Comparison of ENCODE assay signal across 20 cellular contexts in the genomic region with DNA sequence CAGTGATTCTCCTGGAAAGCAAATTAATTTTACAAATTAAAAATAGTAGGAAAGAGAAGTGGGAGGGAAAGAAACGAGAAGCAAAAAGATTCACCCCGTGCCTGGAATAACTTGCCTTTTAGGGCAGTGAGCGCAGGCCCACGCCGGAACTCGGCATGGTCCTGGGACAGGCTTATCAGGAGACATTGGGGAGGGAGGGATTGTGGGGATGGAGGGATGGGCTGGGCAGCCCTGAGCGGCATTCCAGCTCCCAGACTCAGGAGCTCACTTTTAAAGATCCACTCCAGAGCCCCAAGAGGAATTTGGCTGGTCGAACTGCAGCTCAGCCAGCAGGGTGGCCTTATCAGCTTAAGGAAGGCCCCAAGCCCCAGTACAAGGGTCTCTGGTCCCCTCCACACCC.
DNase-seq lines count a peak whose midpoint lies in the region; ATAC-seq and TF ChIP-seq lines count a peak whose summit lies in the region.
"Had no signal": no experiment of that assay in that cellular context is flagged by ENCODE, and none has a peak within 500 bp of the region (broad histone marks: within the 10 kb centered on the region; RNA-seq: fewer than 3 reads in every experiment).

No MANE protein-coding gene starts in this region.

- DNase-seq in body of pancreas: peak in 2 of 4 donors; percentile 7 to 14
- peak; percentile 55 for DNase-seq in left cardiac atrium
- no peak for DNase-seq in thoracic aorta (ENCODE audit: low spot score)
- no peak for DNase-seq in NCI-H2081 (lab: John Stamatoyannopoulos, UW)
- DNase-seq in amygdala (lab: John Stamatoyannopoulos, UW): no peak
- DNase-seq: activated CD4-positive, alpha-beta T cell treated with anti-CD3 and anti-CD28 coated beads, Interleukin-2, amount 50 U/mL, for 48 hours; activated T-cell treated with anti-CD3 and anti-CD28 coated beads, Interleukin-2, amount 50 U/mL, for 24 hours; brain microvascular endothelial cell; COR-L47; IMR-90; MG63; NCI-H446 treated with DMSO at 0.1 percent for 48 hours; stimulated activated naive CD4-positive, alpha-beta T cell; SW 1271 had no signal

- TF ChIP-seq CTCF in body of pancreas (IDR thresholded peaks at IDR 0.05): no peak
- TF ChIP-seq CTCF in thoracic aorta (IDR thresholded peaks at IDR 0.05): no peak

- no peaks in the 10 kb centered on the region for H3K27me3 ChIP-seq in body of pancreas
- no peaks in the 10 kb centered on the region for H3K27me3 ChIP-seq in muscle layer of duodenum (ENCODE audit: low read depth, low read length)
- no peaks in the 10 kb centered on the region for H3K27me3 ChIP-seq in thoracic aorta (replicated peaks; ENCODE audit: insufficient read depth)
- H3K27me3 ChIP-seq: dorsolateral prefrontal cortex had no signal

- ATAC-seq in body of pancreas (no peak), left cardiac atrium (peak; percentile 76 to 79), thoracic aorta (ENCODE audit: insufficient number of reproducible peaks, low FRiP score, low read depth) (no peak), HG02885 (IDR thresholded peaks at IDR 0.05; ENCODE audit: poor library complexity, unreplicated experiment) (no peak), GM18498 (IDR thresholded peaks at IDR 0.05; ENCODE audit: unreplicated experiment) (no peak)
- ATAC-seq: natural killer cell treated with Interleukin-12 subunit alpha and Interleukin-12 subunit beta and Interleukin-15 and Interleukin-18, amount 100 ng/mL, for 72 hours had no signal

- no peaks in the 10 kb centered on the region for H3K9me3 ChIP-seq in body of pancreas
- no peaks in the 10 kb centered on the region for H3K9me3 ChIP-seq in muscle layer of duodenum (ENCODE audit: control insufficient read depth in 1 of 2, low read length in 2 of 2)
- no peaks in the 10 kb centered on the region for H3K9me3 ChIP-seq in thoracic aorta
- H3K9me3 ChIP-seq: HAP-1, MG63 had no signal

- TF ChIP-seq POLR2A in body of pancreas (IDR thresholded peaks at IDR 0.05): no peak

- H3K4me1 ChIP-seq in body of pancreas (peaks cover 27% of the 10 kb centered on the region), muscle layer of duodenum (ENCODE audit: control insufficient read depth in 1 of 2, insufficient read depth in 2 of 2, low read length in 2 of 2) (peaks cover 0 to 28% of the 10 kb centered on the region in 2 donors), thoracic aorta (ENCODE audit: control insufficient read depth in 1 of 2, low read depth in 2 of 2) (peaks cover 23 to 80% of the 10 kb centered on the region in 2 donors)
- H3K4me1 ChIP-seq: HAP-1 had no signal

- H3K27ac ChIP-seq in body of pancreas (peak overlapping the region in 3 of 4 donors; percentile 19 to 60 (median 51)), muscle layer of duodenum (ENCODE audit: low read length) (peak overlapping the region; percentile 43), thoracic aorta (peak overlapping the region; percentile 75 to 86)
- H3K27ac ChIP-seq: brain microvascular endothelial cell had no signal

- H3K36me3 ChIP-seq in body of pancreas (replicated peaks in 1 of 2; ENCODE audit: insufficient read depth in 1 of 2, low read depth in 2 of 2): no peaks in the 10 kb centered on the region
- H3K36me3 ChIP-seq in muscle layer of duodenum (ENCODE audit: control insufficient read depth in 1 of 2, insufficient read depth in 2 of 2, low read length in 2 of 2): no peaks in the 10 kb centered on the region
- peaks cover 6% of the 10 kb centered on the region for H3K36me3 ChIP-seq in thoracic aorta
- H3K36me3 ChIP-seq: brain microvascular endothelial cell, HAP-1, MG63 had no signal

- H3K4me3 ChIP-seq in body of pancreas: no peak overlapping the region
- H3K4me3 ChIP-seq in muscle layer of duodenum (ENCODE audit: low read depth in 1 of 2, low read length in 2 of 2): no peak overlapping the region
- peak overlapping the region; percentile 47 for H3K4me3 ChIP-seq in thoracic aorta
- H3K4me3 ChIP-seq: dorsolateral prefrontal cortex, HAP-1, MG63 had no signal

- intact Hi-C loops in body of pancreas (cut with DNase I): no loop called here
- intact Hi-C loops in left cardiac atrium (cut with DNase I): loop anchor here (5.0 kb wide), 2 partner anchors 116 to 156 kb away; partner anchors contain the start of gene ADCY5 (in 1 of the 2)

- WGBS in body of pancreas, 2 donors: 69 to 70% methylated on average over 8 of the region's 8 CpGs

Comparison
In these comparisons a context has a peak if more than half of its experiments do, and no peak if none do; other contexts are left out.
1. ATAC-seq: peak in left cardiac atrium (2 of 2); none in body of pancreas (single experiment), thoracic aorta (single experiment), HG02885 (single experiment) and GM18498 (single experiment).
2. Peak in every context shown above with its lines, with median percentiles within 50 percentile points of each other: H3K27ac ChIP-seq.